ENCODE assay signal across 8 cellular contexts in the genomic region with DNA sequence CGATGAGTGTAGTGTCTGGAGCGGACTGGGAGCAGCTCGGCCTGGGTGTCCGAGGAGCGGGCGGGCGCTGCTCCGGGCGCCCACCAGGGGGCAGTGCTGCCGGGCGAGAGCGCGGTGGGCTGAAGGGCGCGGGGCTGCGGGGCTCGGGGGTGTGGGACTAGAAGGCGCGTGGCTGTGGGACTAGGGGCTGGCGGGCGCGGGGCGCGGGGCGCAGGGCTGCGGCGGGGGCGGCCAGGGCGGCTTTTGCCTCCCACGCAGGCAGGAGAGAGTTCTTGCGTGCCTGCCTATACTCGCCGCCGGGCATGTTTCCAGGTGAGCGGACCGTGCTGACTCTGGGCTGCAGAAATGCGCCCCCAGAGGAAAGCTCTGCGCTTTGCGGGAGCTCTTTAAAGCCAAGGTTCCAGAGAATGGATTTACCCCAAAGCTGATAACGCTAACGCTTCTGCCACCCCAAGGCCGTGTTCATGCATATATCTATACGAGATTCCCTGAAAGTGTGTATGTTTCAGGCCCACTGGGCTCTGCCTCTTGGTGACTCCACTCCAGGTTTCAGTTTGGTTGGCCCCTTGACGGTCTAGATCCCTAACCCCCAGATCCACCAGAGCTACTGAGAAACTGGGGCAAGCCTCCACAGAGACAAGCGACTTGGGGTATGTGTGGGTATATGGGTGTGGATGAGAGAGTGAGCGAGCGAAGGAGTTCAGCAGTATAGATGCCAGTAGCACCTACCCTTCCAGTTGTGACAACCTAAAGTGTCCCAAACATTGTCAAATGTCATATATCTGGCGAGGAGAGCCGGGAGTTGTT. TPM values are rescaled to one million over a fixed set of nuclear protein-coding genes. Genes with fewer than 3 reads are reported as not detected.
A peak's percentile ranks its signal among the peaks of the same experiment; 100 is the strongest.
DNase-seq lines count a peak whose midpoint lies in the region; ATAC-seq, FAIRE-seq and TF ChIP-seq lines count a peak whose summit lies in the region.

No MANE protein-coding gene starts in this region.

- TF ChIP-seq POLR2A in endothelial cell of umbilical vein (IDR thresholded peaks at IDR 0.05; ENCODE audit: low read depth, low read length): no peak

- CTCF ChIA-PET in activated CD8-positive, alpha-beta memory T cell treated with anti-CD3 and anti-CD28 coated beads, Interleukin-2, amount 10 ng/mL, durations not matched to agents 7 days and 5 days (lab: Charles Lee): interaction anchor here (0.6 to 4.3 kb wide), 79 partner anchors 10 to 1642 kb away, joined by 3 to 71 read pairs (median 4); partner anchors contain the start of genes ACER2, DENND4C and RRAGA
- CTCF ChIA-PET in endothelial cell of umbilical vein (lab: Charles Lee): interaction anchor here (0.6 to 2.5 kb wide), 78 partner anchors 10 to 1664 kb away, joined by 3 to 48 read pairs (median 4); partner anchors contain the start of genes DENND4C and RRAGA

- POLR2A ChIA-PET in endothelial cell of umbilical vein (lab: Charles Lee): interaction anchor here (0.6 kb wide), 1 partner anchor 450 kb away, joined by 5 read pairs; no protein-coding TSS in a partner anchor

- H3K9me1 ChIP-seq in endothelial cell of umbilical vein (replicated peaks; ENCODE audit: control insufficient read depth, extremely low read depth, insufficient read depth, low read length): no peaks in the 10 kb centered on the region

- no peaks in the 10 kb centered on the region for H3K36me3 ChIP-seq in endothelial cell of umbilical vein (ENCODE audit: control insufficient read depth in 2 of 2, extremely low read depth in 1 of 2, insufficient read depth in 2 of 2, low read length in 2 of 2)

- H3K9me3 Mint-ChIP-seq in activated CD8-positive, alpha-beta memory T cell treated with anti-CD3 and anti-CD28 coated beads, Interleukin-2, amount 10 ng/mL, durations not matched to agents 7 days and 5 days (ENCODE audit: low read depth): no peaks in the 10 kb centered on the region

- peak overlapping the region; percentile 98 for H2AFZ ChIP-seq in endothelial cell of umbilical vein (ENCODE audit: low read depth, low read length)

- H3K79me2 ChIP-seq in endothelial cell of umbilical vein (ENCODE audit: control insufficient read depth, insufficient read depth, low read length): no peaks in the 10 kb centered on the region

- peak; percentile 71 to 77 for TF ChIP-seq CTCF in endothelial cell of umbilical vein (IDR thresholded peaks at IDR 0.05; ENCODE audit: extremely low read depth in 1 of 2, insufficient read depth in 1 of 2, low read depth in 1 of 2, low read length in 2 of 2)

- H3K4me3 ChIP-seq in endothelial cell of umbilical vein (replicated peaks in 1 of 3; ENCODE audit: insufficient read depth in 1 of 3, low read depth in 1 of 3, low read length in 3 of 3): peak overlapping the region; percentile 13 to 27 (median 19)
- H3K4me3 ChIP-seq in mononuclear cell (ENCODE audit: low read length): peak overlapping the region; percentile 22

- intact Hi-C loops in endothelial cell of umbilical vein (cut with micrococcal nuclease): no loop called here

- DNase-seq in A172 (ENCODE audit: low spot score) (peak; percentile 43), NCI-H345 treated with DMSO at 0.1 percent for 48 hours (lab: John Stamatoyannopoulos, UW; ENCODE audit: unreplicated experiment) (peak; percentile 69), endothelial cell of umbilical vein (ENCODE audit: low read depth, low spot score) (peak; percentile 63)
- peak; percentile 76 for DNase-seq in activated CD8-positive, alpha-beta memory T cell treated with anti-CD3 and anti-CD28 coated beads, Interleukin-2, amount 10 ng/mL, durations not matched to agents 7 days and 5 days
- DNase-seq in stimulated activated CD8-positive, alpha-beta memory T cell treated with anti-CD3 and anti-CD28 coated beads, Interleukin-15, amount 100 ng/mL, for 48 hours (ENCODE audit: low read depth in 2 of 2): peak; percentile 49 to 62

- H3K27me3 ChIP-seq in endothelial cell of umbilical vein (ENCODE audit: control insufficient read depth in 2 of 2, insufficient read depth in 2 of 2, low read length in 2 of 2) (peaks cover 1 to 2% of the 10 kb centered on the region in 2 experiments), mononuclear cell (ENCODE audit: insufficient read depth, low read length) (no peaks in the 10 kb centered on the region)

- H3K9ac ChIP-seq in endothelial cell of umbilical vein (replicated peaks; ENCODE audit: extremely low read depth, insufficient read depth, low read length): no peak overlapping the region

- H3K4me1 ChIP-seq in endothelial cell of umbilical vein (ENCODE audit: control insufficient read depth, extremely low read depth, insufficient read depth, low read length) (peaks cover 2% of the 10 kb centered on the region), mononuclear cell (ENCODE audit: insufficient read depth, low read length) (no peaks in the 10 kb centered on the region)

- H3K4me3 Mint-ChIP-seq in activated CD8-positive, alpha-beta memory T cell treated with anti-CD3 and anti-CD28 coated beads, Interleukin-2, amount 10 ng/mL, durations not matched to agents 7 days and 5 days: peak overlapping the region; percentile 74

- peak; percentile 86 for FAIRE-seq in endothelial cell of umbilical vein (lab: Jason Lieb, UNC)

- BruUV-seq in endothelial cell of umbilical vein (replicated peaks; lab: Mats Ljungman, UMichigan): no TSS peak

- H3K36me3 Mint-ChIP-seq in activated CD8-positive, alpha-beta memory T cell treated with anti-CD3 and anti-CD28 coated beads, Interleukin-2, amount 10 ng/mL, durations not matched to agents 7 days and 5 days: no peaks in the 10 kb centered on the region

- no peaks in the 10 kb centered on the region for H3K9me3 ChIP-seq in endothelial cell of umbilical vein (replicated peaks; ENCODE audit: control insufficient read depth, insufficient read depth, low read length)
- no peaks in the 10 kb centered on the region for H3K9me3 ChIP-seq in mononuclear cell (ENCODE audit: low read depth, low read length)

- H3K4me1 Mint-ChIP-seq in activated CD8-positive, alpha-beta memory T cell treated with anti-CD3 and anti-CD28 coated beads, Interleukin-2, amount 10 ng/mL, durations not matched to agents 7 days and 5 days: peaks cover 11% of the 10 kb centered on the region

- ATAC-seq in GM18508 (IDR thresholded peaks at IDR 0.05; ENCODE audit: insufficient read depth, unreplicated experiment) (peak; percentile 72), HG03025 (IDR thresholded peaks at IDR 0.05; ENCODE audit: low FRiP score, unreplicated experiment) (peak; percentile 92)
- peak; percentile 96 for ATAC-seq in activated CD8-positive, alpha-beta memory T cell treated with anti-CD3 and anti-CD28 coated beads, Interleukin-2, amount 10 ng/mL, durations not matched to agents 7 days and 5 days

- dilution Hi-C loops in endothelial cell of umbilical vein (cut with MboI; ENCODE audit: extremely low pct_ligation_motif_present, low sequenced_read_pairs): no loop called here

- H3K27ac Mint-ChIP-seq in activated CD8-positive, alpha-beta memory T cell treated with anti-CD3 and anti-CD28 coated beads, Interleukin-2, amount 10 ng/mL, durations not matched to agents 7 days and 5 days: no peak overlapping the region

- H3K27me3 Mint-ChIP-seq in activated CD8-positive, alpha-beta memory T cell treated with anti-CD3 and anti-CD28 coated beads, Interleukin-2, amount 10 ng/mL, durations not matched to agents 7 days and 5 days: no peaks in the 10 kb centered on the region

- peak overlapping the region; percentile 34 for H3K4me2 ChIP-seq in endothelial cell of umbilical vein (ENCODE audit: insufficient read depth, low read length)

- H3K27ac ChIP-seq in endothelial cell of umbilical vein (ENCODE audit: insufficient read depth, low read depth, low read length): no peak overlapping the region

- no peaks in the 10 kb centered on the region for H4K20me1 ChIP-seq in endothelial cell of umbilical vein (replicated peaks; ENCODE audit: control insufficient read depth, extremely low read depth, insufficient read depth, low read length)

TF ChIP-seq in endothelial cell of umbilical vein, 7 proteins besides CTCF, POLR2A, EP300 and RAD21:
- TF ChIP-seq MYC (IDR thresholded peaks at IDR 0.05; ENCODE audit: low read depth, low read length) (no peak), EZH2 (IDR thresholded peaks at IDR 0.05; ENCODE audit: borderline replicate concordance, low read depth, low read length, severe bottlenecking) (no peak), GATA2 (IDR thresholded peaks at IDR 0.05; ENCODE audit: insufficient read depth, insufficient read length, low read depth, low read length) (no peak), JUN (IDR thresholded peaks at IDR 0.05; ENCODE audit: borderline replicate concordance, insufficient read depth, insufficient read length, low read depth) (no peak), FOS (IDR thresholded peaks at IDR 0.05; ENCODE audit: borderline replicate concordance, insufficient read depth, low read length) (no peak), MAX (IDR thresholded peaks at IDR 0.05; ENCODE audit: insufficient read depth, insufficient read length) (no peak), POLR2AphosphoS5 (IDR thresholded peaks at IDR 0.05; ENCODE audit: insufficient read depth, low read depth, low read length) (no peak)

RNA-seq across cellular contexts. Expression of gene ACER2, which starts 56.2 kb away (rescaled TPM):
- 1.7 and 2.4 TPM in 2 replicates for total RNA-seq in A172 (2014; rRNA removed; shearing (Covaris generic))
- 1 to 10 TPM; 1.9 to 2.1 TPM for total RNA-seq in activated CD8-positive, alpha-beta memory T cell treated with anti-CD3 and anti-CD28 coated beads, Interleukin-2, amount 10 ng/mL, durations not matched to agents 7 days and 5 days
- total RNA-seq in endothelial cell of umbilical vein (7.3 and 7.7 TPM in 2 replicates), mononuclear cell (4.2 TPM)
- 3.9 and 5.2 TPM in 2 replicates for polyA plus RNA-seq in endothelial cell of umbilical vein
- 2.3 and 2.4 TPM in 2 replicates for polyA plus RNA-seq in endothelial cell of umbilical vein (2011; cell fraction: cytosol; rRNA removed)
- polyA plus RNA-seq in endothelial cell of umbilical vein (2011; cell fraction: nucleus; rRNA removed): 6.2 and 8.3 TPM in 2 replicates
- polyA plus RNA-seq in endothelial cell of umbilical vein (2012): 1.5 and 3.4 TPM in 2 replicates
- 18.5 and 24.3 TPM in 2 replicates for polyA minus RNA-seq in endothelial cell of umbilical vein
- 2.8 TPM for polyA minus RNA-seq in endothelial cell of umbilical vein (2011; cell fraction: cytosol; rRNA and poly(A)+ RNA removed)
- 5.0 and 10.4 TPM in 2 replicates for polyA minus RNA-seq in endothelial cell of umbilical vein (2011; cell fraction: nucleus; rRNA and poly(A)+ RNA removed)
